ENCODE assay signal across 8 cellular contexts in genomic region chr6:26017567-26017966, GRCh38. TPM values are rescaled to one million over a fixed set of nuclear protein-coding genes. Genes with fewer than 3 reads are reported as not detected.
A peak's percentile ranks its signal among the peaks of the same experiment; 100 is the strongest.
DNase-seq lines count a peak whose midpoint lies in the region; TF ChIP-seq lines count a peak whose summit lies in the region.

No MANE protein-coding gene starts in this region.

- peaks cover 6% of the 10 kb centered on the region for H3K4me1 Mint-ChIP-seq in type B pancreatic cell (ENCODE audit: unreplicated experiment)

- DNase-seq in DMS53 (lab: John Stamatoyannopoulos, UW) (peak; percentile 67), DMS53 treated with DMSO at 0.1 percent for 48 hours (lab: John Stamatoyannopoulos, UW; ENCODE audit: unreplicated experiment) (no peak), globus pallidus (ENCODE audit: low spot score) (peak; percentile 20), posterior vena cava (ENCODE audit: low spot score) (peak; percentile 93), type B pancreatic cell (ENCODE audit: extremely low spot score, unreplicated experiment) (no peak), NCI-H128 (lab: John Stamatoyannopoulos, UW; ENCODE audit: unreplicated experiment) (no peak), COLO668 (lab: John Stamatoyannopoulos, UW; ENCODE audit: unreplicated experiment) (no peak)
- DNase-seq in activated naive CD4-positive, alpha-beta T cell (lab: John Stamatoyannopoulos, UW) = peak; percentile 38 to 62 (median 49)

- H3K9me3 Mint-ChIP-seq in type B pancreatic cell = no peaks in the 10 kb centered on the region

- H3K27ac Mint-ChIP-seq in type B pancreatic cell = peak overlapping the region; percentile 66

- H3K4me3 Mint-ChIP-seq in type B pancreatic cell = peak overlapping the region; percentile 80

- no peaks in the 10 kb centered on the region for H3K27me3 Mint-ChIP-seq in type B pancreatic cell

- TF ChIP-seq CTCF in type B pancreatic cell (conservative IDR thresholded peaks at IDR 0.05) = no peak

- intact Hi-C loops in posterior vena cava (cut with DNase I) = no loop called here

- no peaks in the 10 kb centered on the region for H3K36me3 Mint-ChIP-seq in type B pancreatic cell

RNA-seq across cellular contexts. Expression of gene TRIM38, which starts 55.0 kb away (rescaled TPM):
- total RNA-seq in posterior vena cava = 10 to 100 TPM; 13.7 to 13.8 TPM
- 6.9 and 16.1 TPM in 2 replicates for total RNA-seq in type B pancreatic cell (ENCODE audit: low replicate concordance)

Comparison
In these comparisons a context has a peak if more than half of its experiments do, and no peak if none do; other contexts are left out.
1. DNase-seq: peak in DMS53 (single experiment), activated naive CD4-positive, alpha-beta T cell (4 of 4), globus pallidus (single experiment) and posterior vena cava (single experiment); none in DMS53 treated with DMSO at 0.1 percent for 48 hours (single experiment), type B pancreatic cell (single experiment), NCI-H128 (single experiment) and COLO668 (single experiment).